11 cellular contexts compared by ENCODE assay signal in genomic region chr20:329851-330232, GRCh38. TPM values are rescaled to one million over a fixed set of nuclear protein-coding genes. Genes with fewer than 3 reads are reported as not detected.
DNase-seq lines count a peak whose midpoint lies in the region; ATAC-seq and TF ChIP-seq lines count a peak whose summit lies in the region.
"Had no signal": no experiment of that assay in that cellular context is flagged by ENCODE, and none has a peak within 500 bp of the region (broad histone marks: within the 10 kb centered on the region; RNA-seq: fewer than 3 reads in every experiment).

No MANE protein-coding gene starts in this region.

- H3K4me2 ChIP-seq in DOHH2 (ENCODE audit: low read length): peak overlapping the region; percentile 66

- peaks cover 2% of the 10 kb centered on the region for H3K36me3 Mint-ChIP-seq in progenitor cell of endocrine pancreas (ENCODE audit: insufficient read depth)

- peaks cover 23% of the 10 kb centered on the region for H3K4me1 Mint-ChIP-seq in progenitor cell of endocrine pancreas (ENCODE audit: low read depth)

- H3K27ac ChIP-seq in DOHH2 (ENCODE audit: low read depth, low read length) (no peak overlapping the region), dorsolateral prefrontal cortex (peak overlapping the region in 50 of 59 donors; percentile 1 to 99 (median 95))
- H3K27ac ChIP-seq: ovary had no signal

- peaks cover 18% of the 10 kb centered on the region; the same call in 1 of the 2 replicates for H4K20me1 ChIP-seq in DOHH2 (ENCODE audit: control insufficient read depth, insufficient read depth, low read depth, low read length)

- intact Hi-C loops in dorsolateral prefrontal cortex (cut with DNase I): loop anchor here (2.0 to 5.0 kb wide), 2 partner anchors 53 to 63 kb away; no protein-coding TSS in a partner anchor

- H3K27me3 Mint-ChIP-seq in progenitor cell of endocrine pancreas: no peaks in the 10 kb centered on the region
- H3K27me3 Mint-ChIP-seq: effector memory CD8-positive, alpha-beta T cell had no signal

- H3K4me3 ChIP-seq in DOHH2 (ENCODE audit: low read length) (0 out of 2 replicates have a peak overlapping the region, but pooled peaks have one; percentile 5), dorsolateral prefrontal cortex (peak overlapping the region in 9 of 59 donors; percentile 0 to 23 (median 9))
- H3K4me3 ChIP-seq: ovary had no signal

- ATAC-seq in HG03469 (IDR thresholded peaks at IDR 0.05; ENCODE audit: unreplicated experiment): no peak

- TF ChIP-seq CTCF in DOHH2 (IDR thresholded peaks at IDR 0.05; ENCODE audit: low read depth, low read length, poor library complexity, severe bottlenecking): no peak
- no peak for TF ChIP-seq CTCF in dorsolateral prefrontal cortex (IDR thresholded peaks at IDR 0.05 in 54 of 56, conservative IDR thresholded peaks at IDR 0.05 in 2 of 56; ENCODE audit: low read depth in 1 of 56, partially characterized antibody in 56 of 56)
- no peak for TF ChIP-seq CTCF in progenitor cell of endocrine pancreas (IDR thresholded peaks at IDR 0.05; ENCODE audit: unreplicated experiment)

- H3K27me3 ChIP-seq in DOHH2 (ENCODE audit: control insufficient read depth, low read length) (no peaks in the 10 kb centered on the region), dorsolateral prefrontal cortex (no peaks in the 10 kb centered on the region)
- H3K27me3 ChIP-seq: ovary had no signal

- no peaks in the 10 kb centered on the region for H3K9me2 ChIP-seq in DOHH2 (replicated peaks; ENCODE audit: control insufficient read depth, low read length)

- H3K79me2 ChIP-seq in DOHH2 (ENCODE audit: control insufficient read depth, low read length): peaks cover 50% of the 10 kb centered on the region

- DNase-seq in NCI-H187 treated with DMSO at 0.1 percent for 48 hours (lab: John Stamatoyannopoulos, UW) (peak; percentile 23), dorsolateral prefrontal cortex (no peak), progenitor cell of endocrine pancreas (ENCODE audit: low spot score, unreplicated experiment) (no peak), NCI-H1105 treated with DMSO at 0.1 percent for 48 hours (lab: John Stamatoyannopoulos, UW) (no peak)
- DNase-seq in activated naive CD4-positive, alpha-beta T cell (lab: John Stamatoyannopoulos, UW): no peak
- no peak for DNase-seq in central memory CD4-positive, alpha-beta T cell
- DNase-seq: T1000 had no signal

- H3K27ac Mint-ChIP-seq in progenitor cell of endocrine pancreas: no peak overlapping the region

- no peaks in the 10 kb centered on the region for H3K9me3 ChIP-seq in DOHH2 (ENCODE audit: control insufficient read depth, insufficient read depth, low read length)
- H3K9me3 ChIP-seq: ovary had no signal

- H3K36me3 ChIP-seq in DOHH2 (ENCODE audit: control insufficient read depth, low read length): peaks cover 35% of the 10 kb centered on the region
- H3K36me3 ChIP-seq: ovary had no signal

- H3K4me3 Mint-ChIP-seq in progenitor cell of endocrine pancreas (ENCODE audit: low read depth): peak overlapping the region; percentile 41
- H3K4me3 Mint-ChIP-seq: effector memory CD8-positive, alpha-beta T cell had no signal

- H3F3A ChIP-seq in DOHH2 (ENCODE audit: control insufficient read depth, insufficient read depth): peaks cover 11% of the 10 kb centered on the region

- no peaks in the 10 kb centered on the region for H3K9me3 Mint-ChIP-seq in progenitor cell of endocrine pancreas (ENCODE audit: low read depth)
- H3K9me3 Mint-ChIP-seq: effector memory CD8-positive, alpha-beta T cell had no signal

- H3K4me1 ChIP-seq in DOHH2 (ENCODE audit: control insufficient read depth, low read length): peaks cover 32% of the 10 kb centered on the region

RNA-seq across cellular contexts. Expression of gene SOX12, which starts 4.5 kb away (rescaled TPM):
- 10 to 100 TPM in 119 of 120 experiments, 1 to 10 TPM in 1; 9.9 to 24.9 (median 16.7) TPM for total RNA-seq in dorsolateral prefrontal cortex
- total RNA-seq in progenitor cell of endocrine pancreas: 54.8 and 59.0 TPM in 2 replicates

RNA-seq across cellular contexts. Expression of gene NRSN2, which starts 17.1 kb away (rescaled TPM):
- total RNA-seq in dorsolateral prefrontal cortex (100 to 1,000 TPM in 114 of 120 experiments, 10 to 100 TPM in 6; 80.4 to 268 (median 159) TPM), progenitor cell of endocrine pancreas (28.9 and 33.0 TPM in 2 replicates)

RNA-seq across cellular contexts. Expression of gene ZCCHC3, which starts 32.5 kb away (rescaled TPM):
- total RNA-seq in dorsolateral prefrontal cortex (10 to 100 TPM in 119 of 120 experiments, 1 to 10 TPM in 1; 9.8 to 20.7 (median 14.3) TPM), progenitor cell of endocrine pancreas (30.5 and 31.2 TPM in 2 replicates)

RNA-seq across cellular contexts. Expression of gene C20orf96, which starts 39.3 kb away (rescaled TPM):
- 10 to 100 TPM in 87 of 120 experiments, 1 to 10 TPM in 33; 5.9 to 19.2 (median 12.2) TPM for total RNA-seq in dorsolateral prefrontal cortex
- total RNA-seq in progenitor cell of endocrine pancreas: 69.9 and 70.1 TPM in 2 replicates

RNA-seq across cellular contexts. Expression of gene TRIB3, which starts 50.7 kb away (rescaled TPM):
- total RNA-seq in dorsolateral prefrontal cortex (1 to 10 TPM in 119 of 120 experiments, under 1 TPM in 1; 0.77 to 7.6 (median 3.4) TPM), progenitor cell of endocrine pancreas (5.2 and 7.8 TPM in 2 replicates)
